1 cellular context compared by ENCODE assay signal in the genomic region with DNA sequence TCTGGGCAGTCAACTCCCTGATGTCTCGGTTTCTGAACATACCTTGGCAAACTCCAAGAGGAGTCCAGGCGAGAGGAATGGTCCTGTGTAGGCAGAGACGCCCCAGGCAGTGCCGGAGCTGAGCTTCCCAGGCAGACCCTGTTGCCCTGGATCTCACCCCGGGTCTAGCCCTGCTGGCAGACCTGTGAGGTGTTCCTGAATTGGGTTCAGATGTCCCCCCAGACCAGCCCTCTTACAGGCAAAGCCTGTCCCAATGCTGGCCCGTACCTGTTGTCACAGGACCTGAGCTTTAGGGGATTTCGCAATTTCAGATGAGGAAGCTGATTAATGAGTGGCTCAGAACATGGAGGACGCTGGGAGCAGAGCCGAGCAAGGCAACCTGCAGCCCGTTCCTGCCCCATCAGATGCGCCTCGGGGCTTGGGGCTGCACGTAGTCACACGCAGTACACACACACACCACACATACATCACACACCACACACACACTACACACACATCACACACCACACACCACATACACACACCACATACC.
TF ChIP-seq lines count a peak whose summit lies in the region.

No MANE protein-coding gene starts in this region.

TF ChIP-seq in SK-N-SH treated with all-trans-retinoic acid at 6 μM for 48 hours, 23 proteins besides CTCF, POLR2A, EP300 and RAD21 (continued from another document):
- TF ChIP-seq CSRNP3 (CRISPR knock-in tag; IDR thresholded peaks at IDR 0.05): no peak
- TF ChIP-seq CSDC2 (CRISPR knock-in tag; IDR thresholded peaks at IDR 0.05): no peak
- no peak for TF ChIP-seq ZNF70 (CRISPR knock-in tag; IDR thresholded peaks at IDR 0.05)
- no peak for TF ChIP-seq ISL1 (CRISPR knock-in tag; IDR thresholded peaks at IDR 0.05)
- TF ChIP-seq GLIS3 (CRISPR knock-in tag; IDR thresholded peaks at IDR 0.05): no peak
- no peak for TF ChIP-seq POU6F1 (CRISPR knock-in tag; IDR thresholded peaks at IDR 0.05; ENCODE audit: borderline replicate concordance, low read depth)
- no peak for TF ChIP-seq CREB5 (CRISPR knock-in tag; IDR thresholded peaks at IDR 0.05; ENCODE audit: low read depth)
- no peak for TF ChIP-seq TCF4 (CRISPR knock-in tag; IDR thresholded peaks at IDR 0.05; ENCODE audit: borderline replicate concordance)
